8 cellular contexts compared by ENCODE assay signal in genomic region chr7:131326576-131326975, GRCh38. TPM values are rescaled to one million over a fixed set of nuclear protein-coding genes. Genes with fewer than 3 reads are reported as not detected.
DNase-seq lines count a peak whose midpoint lies in the region; ATAC-seq and TF ChIP-seq lines count a peak whose summit lies in the region.

No MANE protein-coding gene starts in this region.

- peak overlapping the region; percentile 92 for H3K4me3 Mint-ChIP-seq in activated naive CD4-positive, alpha-beta T cell treated with anti-CD3 and anti-CD28 coated beads, Interleukin-2, amount 50 U/mL, for 24 hours
- H3K4me3 Mint-ChIP-seq in brain, result peak overlapping the region; percentile 94 to 98 (median 97)

- H2AK5ac ChIP-seq in mesendoderm (ENCODE audit: low read length), result no peak overlapping the region

- H4K5ac ChIP-seq in mesendoderm (ENCODE audit: low read length), result no peak overlapping the region

- no peaks in the 10 kb centered on the region for H3K9me3 Mint-ChIP-seq in activated naive CD4-positive, alpha-beta T cell treated with anti-CD3 and anti-CD28 coated beads, Interleukin-2, amount 50 U/mL, for 24 hours
- H3K9me3 Mint-ChIP-seq in activated naive CD4-positive, alpha-beta T cell treated with anti-CD3 and anti-CD28 coated beads, Interleukin-2, amount 50 U/mL, for 72 hours, result no peaks in the 10 kb centered on the region
- peaks cover 0 to 3% (median 0%) of the 10 kb centered on the region in 5 experiments for H3K9me3 Mint-ChIP-seq in brain

- H3K9ac ChIP-seq in mesendoderm (ENCODE audit: low read length), result no peak overlapping the region

- DNase-seq in activated naive CD4-positive, alpha-beta T cell treated with anti-CD3 and anti-CD28 coated beads, Interleukin-2, amount 50 U/mL, for 72 hours (ENCODE audit: low spot score in 2 of 2), result no peak
- no peak for DNase-seq in mesendoderm
- DNase-seq in upper lobe of left lung, result no peak
- DNase-seq in GM13977 (ENCODE audit: low spot score), result no peak
- DNase-seq in NCI-H1930 (lab: John Stamatoyannopoulos, UW), result no peak

- H2BK120ac ChIP-seq in mesendoderm (ENCODE audit: low read depth, low read length), result no peak overlapping the region

- TF ChIP-seq CTCF in brain (conservative IDR thresholded peaks at IDR 0.05), result no peak
- no peak for TF ChIP-seq CTCF in upper lobe of left lung (IDR thresholded peaks at IDR 0.05)
- no peak for TF ChIP-seq CTCF in GM13977 (IDR thresholded peaks at IDR 0.05; ENCODE audit: extremely low read depth, insufficient read depth, missing control alignments)

- H3K9me3 ChIP-seq in upper lobe of left lung, result no peaks in the 10 kb centered on the region

- peaks cover 70% of the 10 kb centered on the region for H3K4me1 Mint-ChIP-seq in activated naive CD4-positive, alpha-beta T cell treated with anti-CD3 and anti-CD28 coated beads, Interleukin-2, amount 50 U/mL, for 24 hours
- peaks cover 45% of the 10 kb centered on the region for H3K4me1 Mint-ChIP-seq in brain

- peak overlapping the region; percentile 98 for H3K27ac Mint-ChIP-seq in activated naive CD4-positive, alpha-beta T cell treated with anti-CD3 and anti-CD28 coated beads, Interleukin-2, amount 50 U/mL, for 24 hours
- peak overlapping the region in 1 of 2 donors; percentile 98 for H3K27ac Mint-ChIP-seq in activated naive CD4-positive, alpha-beta T cell treated with anti-CD3 and anti-CD28 coated beads, Interleukin-2, amount 50 U/mL, for 72 hours
- peak overlapping the region in 3 of 5 experiments; percentile 99 for H3K27ac Mint-ChIP-seq in brain

- H4K8ac ChIP-seq in mesendoderm (ENCODE audit: low read depth, low read length), result peak overlapping the region; percentile 39

- ATAC-seq in activated naive CD4-positive, alpha-beta T cell treated with anti-CD3 and anti-CD28 coated beads, Interleukin-2, amount 50 U/mL, for 72 hours, result no peak
- no peak for ATAC-seq in upper lobe of left lung (ENCODE audit: low FRiP score in 2 of 2)
- no peak for ATAC-seq in GM18907 (IDR thresholded peaks at IDR 0.05; ENCODE audit: unreplicated experiment)

- no CpG with 5 or more reads among the region's 6 CpGs for WGBS in mesendoderm (ENCODE audit: extremely low coverage, insufficient coverage, low lambda C conversion rate)
- 72 to 74% methylated on average over 6 of the region's 6 CpGs for WGBS in upper lobe of left lung, 2 donors

- H3K4me2 ChIP-seq in mesendoderm (ENCODE audit: low read length), result no peak overlapping the region

- no peaks in the 10 kb centered on the region for H3K36me3 ChIP-seq in mesendoderm (ENCODE audit: control insufficient read depth, insufficient read depth, low read length)
- no peaks in the 10 kb centered on the region for H3K36me3 ChIP-seq in upper lobe of left lung

- H3K36me3 Mint-ChIP-seq in activated naive CD4-positive, alpha-beta T cell treated with anti-CD3 and anti-CD28 coated beads, Interleukin-2, amount 50 U/mL, for 24 hours, result peaks cover 4% of the 10 kb centered on the region
- H3K36me3 Mint-ChIP-seq in activated naive CD4-positive, alpha-beta T cell treated with anti-CD3 and anti-CD28 coated beads, Interleukin-2, amount 50 U/mL, for 72 hours, result peaks cover 14 to 20% of the 10 kb centered on the region in 2 donors
- H3K36me3 Mint-ChIP-seq in brain, result peaks cover 16% of the 10 kb centered on the region

- H3K27me3 Mint-ChIP-seq in activated naive CD4-positive, alpha-beta T cell treated with anti-CD3 and anti-CD28 coated beads, Interleukin-2, amount 50 U/mL, for 24 hours, result no peaks in the 10 kb centered on the region
- peaks cover 22% of the 10 kb centered on the region for H3K27me3 Mint-ChIP-seq in brain

- H3K79me1 ChIP-seq in mesendoderm (ENCODE audit: low read length), result peaks cover 4% of the 10 kb centered on the region

- no peak overlapping the region for H3K18ac ChIP-seq in mesendoderm (ENCODE audit: low read length)

- in situ Hi-C loops in GM13977 (cut with MboI; ENCODE audit: low pct_unique_long_range_greater_than_20kb, low sequenced_read_pairs, unreplicated experiment), result no loop called here

- H3K79me2 ChIP-seq in mesendoderm (ENCODE audit: control insufficient read depth, insufficient read depth, low read length), result peaks cover 31% of the 10 kb centered on the region

- TF ChIP-seq POLR2A in upper lobe of left lung (IDR thresholded peaks at IDR 0.05), result no peak

- H3K23ac ChIP-seq in mesendoderm (ENCODE audit: low read length), result no peak overlapping the region

- no peak overlapping the region for H3K4ac ChIP-seq in mesendoderm (ENCODE audit: low read depth, low read length)

- H3K4me1 ChIP-seq in mesendoderm (ENCODE audit: control insufficient read depth, low read depth, low read length), result peaks cover 7% of the 10 kb centered on the region
- H3K4me1 ChIP-seq in upper lobe of left lung, result peaks cover 18 to 32% (median 20%) of the 10 kb centered on the region in 4 donors

- no peak overlapping the region for H2BK15ac ChIP-seq in mesendoderm (replicated peaks; ENCODE audit: low read depth)

- no peak for TF ChIP-seq EP300 in upper lobe of left lung (IDR thresholded peaks at IDR 0.05)

- H3K27ac ChIP-seq in mesendoderm (ENCODE audit: low read depth, low read length) (no peak overlapping the region), upper lobe of left lung (peak overlapping the region; percentile 96 to 100 (median 100))

- H3K56ac ChIP-seq in mesendoderm (ENCODE audit: low read length), result no peak overlapping the region

- H3K27me3 ChIP-seq in mesendoderm (ENCODE audit: insufficient read depth, low read length, poor library complexity), result no peaks in the 10 kb centered on the region
- no peaks in the 10 kb centered on the region for H3K27me3 ChIP-seq in upper lobe of left lung

- H3K4me3 ChIP-seq in mesendoderm (ENCODE audit: low read length) (no peak overlapping the region), upper lobe of left lung (peak overlapping the region in 3 of 4 donors; percentile 78 to 88 (median 81))

- H2BK5ac ChIP-seq in mesendoderm (ENCODE audit: low read length), result no peak overlapping the region

RNA-seq across cellular contexts. Expression of gene MKLN1, which starts 1.1 kb away (rescaled TPM):
- total RNA-seq in activated naive CD4-positive, alpha-beta T cell treated with anti-CD3 and anti-CD28 coated beads, Interleukin-2, amount 50 U/mL, for 72 hours, result 10 to 100 TPM; 48.9 to 54.2 TPM
- polyA plus RNA-seq in brain (ENCODE audit: insufficient read depth, low read depth, low replicate concordance), result 8.6 TPM
- 24.2 TPM for polyA plus RNA-seq in mesendoderm (2013, experiment 1 of 2)
- polyA plus RNA-seq in mesendoderm (2013, experiment 2 of 2), result 25.2 TPM
- total RNA-seq in upper lobe of left lung, result 100 to 1,000 TPM in 1 of 6 donors, 10 to 100 TPM in 5; 36.7 to 105 (median 44.5) TPM
